ENCODE assay signal across 15 cellular contexts in the genomic region with DNA sequence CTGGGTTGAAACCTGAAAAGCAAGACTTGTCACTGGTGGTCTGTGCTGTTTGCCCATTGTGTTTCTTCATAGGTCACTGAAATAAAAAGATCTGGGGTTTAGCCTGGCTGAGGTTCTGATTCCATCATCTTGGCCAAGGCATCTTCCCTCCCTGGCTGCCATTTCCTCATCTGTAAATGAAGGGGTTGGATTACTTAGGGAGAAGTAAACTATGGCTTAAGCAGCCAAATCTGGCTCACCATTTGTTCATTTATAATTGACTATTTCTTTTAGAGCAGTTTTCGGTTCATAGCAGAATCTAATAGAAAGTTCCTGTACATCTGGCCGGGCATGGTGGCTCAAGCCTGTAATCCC.
"Had no signal": no experiment of that assay in that cellular context is flagged by ENCODE, and none has a peak within 500 bp of the region (broad histone marks: within the 10 kb centered on the region; RNA-seq: fewer than 3 reads in every experiment).

No MANE protein-coding gene starts in this region.

- ATAC-seq: lower lobe of right lung; sciatic nerve; stimulated activated naive B cell treated with anti-CD40 and anti-IgM and Interleukin-4, amounts not matched to agents 10 μg/mL and 1 μg/mL and 100 μg/mL, for 72 hours had no signal

- H2AFZ ChIP-seq: parathyroid adenoma had no signal

- FAIRE-seq: colon, urothelium cell line had no signal

- H3K4me3 ChIP-seq: esophagus squamous epithelium, left ventricle myocardium inferior, lower lobe of right lung, thyroid gland had no signal

- H3K9ac ChIP-seq: parathyroid adenoma had no signal

- H3K79me2 ChIP-seq: parathyroid adenoma had no signal

- H3K9me3 ChIP-seq: esophagus squamous epithelium, left ventricle myocardium inferior, lower lobe of right lung, thyroid gland had no signal

- H3K27ac ChIP-seq: left ventricle myocardium inferior, lower lobe of right lung, parathyroid adenoma had no signal

- H3K4me1 ChIP-seq: esophagus squamous epithelium, left ventricle myocardium inferior, lower lobe of right lung, parathyroid adenoma had no signal

- H3K27me3 ChIP-seq: esophagus squamous epithelium, thyroid gland had no signal

- DNase-seq: esophagus squamous epithelium; foreskin melanocyte; glutamatergic neuron; islet precursor cell; left cardiac atrium; left ventricle myocardium inferior; lower lobe of right lung; stimulated activated CD4-positive, alpha-beta T cell treated with anti-CD3 and anti-CD28 coated beads, Interleukin-2, amount 100 ng/mL, for 24 hours; stimulated activated CD4-positive, alpha-beta T cell treated with anti-CD3 and anti-CD28 coated beads, Interleukin-4, amount 100 ng/mL, for 4 hours; stimulated activated naive B cell treated with anti-CD40 and anti-IgM and Interleukin-4, amounts not matched to agents 10 μg/mL and 1 μg/mL and 100 μg/mL, for 72 hours; thyroid gland had no signal
